In the genomic region with DNA sequence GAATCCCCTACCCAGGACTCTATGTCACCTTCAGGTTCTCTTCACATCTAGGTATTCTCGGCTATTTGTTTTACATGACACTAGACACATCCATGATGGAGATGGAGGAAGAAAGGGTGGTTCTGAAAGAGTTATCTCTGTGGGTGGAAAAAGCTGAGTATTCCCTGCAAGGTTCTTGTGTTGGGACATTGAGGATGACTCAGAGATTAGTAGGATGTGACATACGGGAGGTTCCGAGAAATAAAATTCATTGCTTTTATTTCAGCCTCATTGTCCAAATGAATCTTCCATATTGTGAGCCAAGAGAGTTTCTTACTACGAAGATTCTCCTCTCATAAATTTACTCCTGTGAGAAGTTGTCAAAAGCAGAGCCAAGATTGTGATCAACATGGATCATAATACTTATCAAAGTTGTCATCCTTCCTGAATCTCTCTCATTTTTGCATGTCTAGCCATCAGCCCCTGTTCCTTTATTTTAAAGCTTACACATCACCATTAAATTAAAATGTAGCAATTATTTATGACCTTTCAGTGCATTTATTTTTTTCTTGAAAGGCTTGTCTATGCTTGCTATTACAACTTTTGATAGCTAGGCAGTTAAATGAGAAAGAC, we compare ENCODE assay signal across 18 cellular contexts.
"Had no signal": no experiment of that assay in that cellular context is flagged by ENCODE, and none has a peak within 500 bp of the region (broad histone marks: within the 10 kb centered on the region; RNA-seq: fewer than 3 reads in every experiment).

No MANE protein-coding gene starts in this region.

- H3K27me3 Mint-ChIP-seq: activated CD4-positive, alpha-beta T cell treated with anti-CD3 and anti-CD28 coated beads, Interleukin-2, amount 10 ng/mL, durations not matched to agents 24 days and 14 days; activated naive CD4-positive, alpha-beta T cell treated with anti-CD3 and anti-CD28 coated beads, Interleukin-2, amount 50 U/mL, for 24 hours; dendritic cell treated with granulocyte-macrophage colony-stimulating factor and Interleukin-4, amounts not matched to agents 40 ng/mL and 50 ng/mL, for 4 days had no signal

- DNase-seq: activated B cell treated with CpG ODN at 0.5 μM for 24 hours; activated CD4-positive, alpha-beta T cell treated with anti-CD3 and anti-CD28 coated beads, Interleukin-2, amount 10 ng/mL, durations not matched to agents 24 days and 14 days; activated CD8-positive, alpha-beta memory T cell treated with anti-CD3 and anti-CD28 coated beads for 24 hours; body of pancreas; islet precursor cell; left ventricle myocardium inferior; mesenchymal stem cell; ovary; stimulated activated CD4-positive, alpha-beta T cell treated with anti-CD3 and anti-CD28 coated beads, Interleukin-2, amount 100 ng/mL, for 48 hours; stimulated activated naive CD8-positive, alpha-beta T cell treated with anti-CD3 and anti-CD28 coated beads, Interleukin-15, Interleukin-2, amounts not matched to agents 100 U/mL and 50 U/mL, for 24 hours; upper lobe of left lung had no signal

- H3K9me3 Mint-ChIP-seq: activated B cell treated with CpG ODN at 0.5 μM for 24 hours; activated CD4-positive, alpha-beta T cell treated with anti-CD3 and anti-CD28 coated beads, Interleukin-2, amount 10 ng/mL, durations not matched to agents 24 days and 14 days; activated naive CD4-positive, alpha-beta T cell treated with anti-CD3 and anti-CD28 coated beads, Interleukin-2, amount 50 U/mL, for 24 hours; activated T-helper 17 cell treated with anti-CD3 and anti-CD28 coated beads, Interleukin-2, amount 50 U/mL, for 72 hours; dendritic cell treated with granulocyte-macrophage colony-stimulating factor and Interleukin-4, amounts not matched to agents 40 ng/mL and 50 ng/mL, for 4 days; T-helper 1 cell treated with Interleukin-12 subunit alpha and Interleukin-12 subunit beta and Interleukin-4 antibody, amounts not matched to agents 30 μg/mL and 1 μg/mL, for 36 hours had no signal

- H3K4me1 Mint-ChIP-seq: activated B cell treated with CpG ODN at 0.5 μM for 24 hours; activated CD4-positive, alpha-beta T cell treated with anti-CD3 and anti-CD28 coated beads, Interleukin-2, amount 10 ng/mL, durations not matched to agents 24 days and 14 days; activated naive CD4-positive, alpha-beta T cell treated with anti-CD3 and anti-CD28 coated beads, Interleukin-2, amount 50 U/mL, for 24 hours; activated T-helper 17 cell treated with anti-CD3 and anti-CD28 coated beads, Interleukin-2, amount 50 U/mL, for 72 hours; neural crest cell had no signal

- H3K27ac Mint-ChIP-seq: activated B cell treated with CpG ODN at 0.5 μM for 24 hours; activated CD4-positive, alpha-beta T cell treated with anti-CD3 and anti-CD28 coated beads, Interleukin-2, amount 10 ng/mL, durations not matched to agents 24 days and 14 days; activated naive CD4-positive, alpha-beta T cell treated with anti-CD3 and anti-CD28 coated beads, Interleukin-2, amount 50 U/mL, for 24 hours; activated T-helper 17 cell treated with anti-CD3 and anti-CD28 coated beads, Interleukin-2, amount 50 U/mL, for 72 hours; dendritic cell treated with granulocyte-macrophage colony-stimulating factor and Interleukin-4, amounts not matched to agents 40 ng/mL and 50 ng/mL, for 4 days; T-helper 1 cell treated with Interleukin-12 subunit alpha and Interleukin-12 subunit beta and Interleukin-4 antibody, amounts not matched to agents 30 μg/mL and 1 μg/mL, for 36 hours had no signal

- H3K4me3 ChIP-seq: body of pancreas, left ventricle myocardium inferior, ovary, suprapubic skin, upper lobe of left lung had no signal

- H3K27ac ChIP-seq: body of pancreas, left ventricle myocardium inferior, ovary, suprapubic skin, upper lobe of left lung had no signal

- H3K27me3 ChIP-seq: body of pancreas, ovary, suprapubic skin, upper lobe of left lung had no signal

- H3K36me3 Mint-ChIP-seq: activated naive CD4-positive, alpha-beta T cell treated with anti-CD3 and anti-CD28 coated beads, Interleukin-2, amount 50 U/mL, for 24 hours had no signal

- FAIRE-seq: TTC549 had no signal

- H3K36me3 ChIP-seq: left ventricle myocardium inferior, ovary, suprapubic skin, upper lobe of left lung had no signal

- H3K9me3 ChIP-seq: body of pancreas, left ventricle myocardium inferior, ovary, suprapubic skin, upper lobe of left lung had no signal

- ATAC-seq: activated T-helper 17 cell treated with anti-CD3 and anti-CD28 coated beads, Interleukin-2, amount 50 U/mL, for 72 hours; body of pancreas; stimulated activated naive CD8-positive, alpha-beta T cell treated with anti-CD3 and anti-CD28 coated beads, Interleukin-15, Interleukin-2, amounts not matched to agents 100 U/mL and 50 U/mL, for 24 hours had no signal

- H3K4me3 Mint-ChIP-seq: activated B cell treated with CpG ODN at 0.5 μM for 24 hours; activated CD4-positive, alpha-beta T cell treated with anti-CD3 and anti-CD28 coated beads, Interleukin-2, amount 10 ng/mL, durations not matched to agents 24 days and 14 days; activated naive CD4-positive, alpha-beta T cell treated with anti-CD3 and anti-CD28 coated beads, Interleukin-2, amount 50 U/mL, for 24 hours; activated T-helper 17 cell treated with anti-CD3 and anti-CD28 coated beads, Interleukin-2, amount 50 U/mL, for 72 hours; dendritic cell treated with granulocyte-macrophage colony-stimulating factor and Interleukin-4, amounts not matched to agents 40 ng/mL and 50 ng/mL, for 4 days; neural crest cell; T-helper 1 cell treated with Interleukin-12 subunit alpha and Interleukin-12 subunit beta and Interleukin-4 antibody, amounts not matched to agents 30 μg/mL and 1 μg/mL, for 36 hours had no signal

- H3K4me1 ChIP-seq: body of pancreas, left ventricle myocardium inferior, suprapubic skin, upper lobe of left lung had no signal
